1 cellular context compared by ENCODE assay signal in the genomic region with DNA sequence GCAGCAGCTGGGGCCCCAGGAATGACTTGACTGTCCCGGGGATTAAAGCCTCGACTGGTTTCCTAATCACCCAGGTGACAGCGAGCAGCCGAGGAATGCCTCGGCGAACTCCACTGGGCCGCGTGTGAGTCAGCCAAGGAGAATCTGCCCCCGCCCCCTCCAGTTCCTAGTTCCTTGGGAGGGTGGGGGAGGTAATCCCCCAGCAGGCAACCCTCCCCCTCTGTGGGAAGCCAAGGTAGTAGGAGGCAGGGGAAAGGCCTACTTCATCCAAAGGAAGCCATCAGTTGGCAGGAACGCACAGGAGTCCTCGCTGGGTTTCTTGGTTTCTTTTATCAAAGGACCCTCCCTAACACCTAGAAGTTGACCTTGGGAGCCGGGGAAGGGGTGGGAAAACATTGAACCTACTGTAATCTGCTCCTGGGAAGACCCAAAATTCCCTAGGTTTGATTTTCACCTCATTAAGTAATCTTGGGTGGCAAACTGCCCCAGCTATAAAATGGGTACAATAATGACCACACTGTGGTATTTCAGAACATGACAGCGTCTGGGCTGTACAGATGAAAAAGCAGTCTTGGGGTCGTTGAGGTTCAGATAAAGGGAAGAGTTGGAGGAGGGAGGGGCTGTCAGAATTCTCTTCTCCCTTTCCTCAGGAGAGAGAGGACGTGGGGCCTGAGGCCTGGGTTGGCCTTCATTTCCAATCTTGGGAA.
TF ChIP-seq lines count a peak whose summit lies in the region.

No MANE protein-coding gene starts in this region.

TF ChIP-seq in HepG2, 621 proteins besides CTCF, POLR2A, EP300 and RAD21:
- TF ChIP-seq, protein P1, sequence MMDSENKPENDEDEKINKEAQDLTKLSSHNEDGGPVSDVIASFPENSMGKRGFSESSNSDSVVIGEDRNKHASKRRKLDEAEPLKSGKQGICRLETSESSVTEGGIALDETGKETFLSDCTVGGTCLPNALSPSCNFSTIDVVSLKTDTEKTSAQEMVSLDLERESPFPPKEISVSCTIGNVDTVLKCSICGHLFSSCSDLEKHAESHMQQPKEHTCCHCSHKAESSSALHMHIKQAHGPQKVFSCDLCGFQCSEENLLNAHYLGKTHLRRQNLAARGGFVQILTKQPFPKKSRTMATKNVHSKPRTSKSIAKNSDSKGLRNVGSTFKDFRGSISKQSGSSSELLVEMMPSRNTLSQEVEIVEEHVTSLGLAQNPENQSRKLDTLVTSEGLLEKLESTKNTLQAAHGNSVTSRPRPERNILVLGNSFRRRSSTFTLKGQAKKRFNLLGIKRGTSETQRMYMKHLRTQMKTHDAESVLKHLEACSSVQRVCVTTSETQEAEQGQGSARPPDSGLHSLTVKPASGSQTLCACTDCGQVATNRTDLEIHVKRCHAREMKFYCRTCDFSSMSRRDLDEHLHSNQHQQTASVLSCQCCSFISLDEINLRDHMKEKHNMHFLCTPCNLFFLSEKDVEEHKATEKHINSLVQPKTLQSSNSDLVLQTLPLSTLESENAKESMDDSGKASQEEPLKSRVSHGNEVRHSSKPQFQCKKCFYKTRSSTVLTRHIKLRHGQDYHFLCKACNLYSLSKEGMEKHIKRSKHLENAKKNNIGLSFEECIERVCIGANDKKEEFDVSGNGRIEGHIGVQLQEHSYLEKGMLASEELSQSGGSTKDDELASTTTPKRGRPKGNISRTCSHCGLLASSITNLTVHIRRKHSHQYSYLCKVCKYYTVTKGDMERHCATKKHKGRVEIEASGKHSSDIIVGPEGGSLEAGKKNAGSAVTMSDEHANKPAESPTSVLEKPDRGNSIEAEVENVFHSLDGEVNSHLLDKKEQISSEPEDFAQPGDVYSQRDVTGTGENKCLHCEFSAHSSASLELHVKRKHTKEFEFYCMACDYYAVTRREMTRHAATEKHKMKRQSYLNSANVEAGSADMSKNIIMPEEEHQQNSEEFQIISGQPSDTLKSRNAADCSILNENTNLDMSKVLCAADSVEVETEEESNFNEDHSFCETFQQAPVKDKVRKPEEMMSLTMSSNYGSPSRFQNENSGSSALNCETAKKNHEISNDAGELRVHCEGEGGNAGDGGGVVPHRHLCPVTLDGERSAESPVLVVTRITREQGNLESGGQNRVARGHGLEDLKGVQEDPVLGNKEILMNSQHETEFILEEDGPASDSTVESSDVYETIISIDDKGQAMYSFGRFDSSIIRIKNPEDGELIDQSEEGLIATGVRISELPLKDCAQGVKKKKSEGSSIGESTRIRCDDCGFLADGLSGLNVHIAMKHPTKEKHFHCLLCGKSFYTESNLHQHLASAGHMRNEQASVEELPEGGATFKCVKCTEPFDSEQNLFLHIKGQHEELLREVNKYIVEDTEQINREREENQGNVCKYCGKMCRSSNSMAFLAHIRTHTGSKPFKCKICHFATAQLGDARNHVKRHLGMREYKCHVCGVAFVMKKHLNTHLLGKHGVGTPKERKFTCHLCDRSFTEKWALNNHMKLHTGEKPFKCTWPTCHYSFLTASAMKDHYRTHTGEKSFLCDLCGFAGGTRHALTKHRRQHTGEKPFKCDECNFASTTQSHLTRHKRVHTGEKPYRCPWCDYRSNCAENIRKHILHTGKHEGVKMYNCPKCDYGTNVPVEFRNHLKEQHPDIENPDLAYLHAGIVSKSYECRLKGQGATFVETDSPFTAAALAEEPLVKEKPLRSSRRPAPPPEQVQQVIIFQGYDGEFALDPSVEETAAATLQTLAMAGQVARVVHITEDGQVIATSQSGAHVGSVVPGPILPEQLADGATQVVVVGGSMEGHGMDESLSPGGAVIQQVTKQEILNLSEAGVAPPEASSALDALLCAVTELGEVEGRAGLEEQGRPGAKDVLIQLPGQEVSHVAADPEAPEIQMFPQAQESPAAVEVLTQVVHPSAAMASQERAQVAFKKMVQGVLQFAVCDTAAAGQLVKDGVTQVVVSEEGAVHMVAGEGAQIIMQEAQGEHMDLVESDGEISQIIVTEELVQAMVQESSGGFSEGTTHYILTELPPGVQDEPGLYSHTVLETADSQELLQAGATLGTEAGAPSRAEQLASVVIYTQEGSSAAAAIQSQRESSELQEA (CRISPR knock-in tag; IDR thresholded peaks at IDR 0.05; ENCODE audit: not compliant biosample characterization), result no peak
- TF ChIP-seq FIP1L1 (IDR thresholded peaks at IDR 0.05; ENCODE audit: borderline replicate concordance, insufficient read depth, low read depth, low read length) (no peak), SMARCE1 (IDR thresholded peaks at IDR 0.05; ENCODE audit: borderline replicate concordance) (no peak), PHF5A (CRISPR knock-in tag; IDR thresholded peaks at IDR 0.05; ENCODE audit: low read depth, unreplicated experiment) (no peak), NCOA2 (CRISPR knock-in tag; IDR thresholded peaks at IDR 0.05) (no peak), FOSL2 (CRISPR knock-in tag; IDR thresholded peaks at IDR 0.05) (peak; percentile 80), ZNF629 (CRISPR knock-in tag; conservative IDR thresholded peaks at IDR 0.05) (peak; percentile 79), ETV5 (CRISPR knock-in tag; IDR thresholded peaks at IDR 0.05; ENCODE audit: borderline replicate concordance) (0 out of 2 replicates have a peak, but pooled peaks have one; percentile 18), ZIK1 (CRISPR knock-in tag; IDR thresholded peaks at IDR 0.05; ENCODE audit: borderline replicate concordance, low read depth) (no peak), MYNN (CRISPR knock-in tag; IDR thresholded peaks at IDR 0.05; ENCODE audit: low read depth) (no peak), SMC3 (IDR thresholded peaks at IDR 0.05; ENCODE audit: low read length) (no peak), ZNF260 (CRISPR knock-in tag; IDR thresholded peaks at IDR 0.05; ENCODE audit: borderline replicate concordance, low read depth) (no peak), IKZF4 (CRISPR knock-in tag; IDR thresholded peaks at IDR 0.05; ENCODE audit: borderline replicate concordance, low read depth, not compliant biosample characterization) (no peak), RFXANK (CRISPR knock-in tag; IDR thresholded peaks at IDR 0.05) (no peak)
- TF ChIP-seq, protein P2, sequence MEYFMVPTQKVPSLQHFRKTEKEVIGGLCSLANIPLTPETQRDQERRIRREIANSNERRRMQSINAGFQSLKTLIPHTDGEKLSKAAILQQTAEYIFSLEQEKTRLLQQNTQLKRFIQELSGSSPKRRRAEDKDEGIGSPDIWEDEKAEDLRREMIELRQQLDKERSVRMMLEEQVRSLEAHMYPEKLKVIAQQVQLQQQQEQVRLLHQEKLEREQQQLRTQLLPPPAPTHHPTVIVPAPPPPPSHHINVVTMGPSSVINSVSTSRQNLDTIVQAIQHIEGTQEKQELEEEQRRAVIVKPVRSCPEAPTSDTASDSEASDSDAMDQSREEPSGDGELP (IDR thresholded peaks at IDR 0.05; ENCODE audit: borderline replicate concordance, low read depth), result no peak
- TF ChIP-seq, protein P3, sequence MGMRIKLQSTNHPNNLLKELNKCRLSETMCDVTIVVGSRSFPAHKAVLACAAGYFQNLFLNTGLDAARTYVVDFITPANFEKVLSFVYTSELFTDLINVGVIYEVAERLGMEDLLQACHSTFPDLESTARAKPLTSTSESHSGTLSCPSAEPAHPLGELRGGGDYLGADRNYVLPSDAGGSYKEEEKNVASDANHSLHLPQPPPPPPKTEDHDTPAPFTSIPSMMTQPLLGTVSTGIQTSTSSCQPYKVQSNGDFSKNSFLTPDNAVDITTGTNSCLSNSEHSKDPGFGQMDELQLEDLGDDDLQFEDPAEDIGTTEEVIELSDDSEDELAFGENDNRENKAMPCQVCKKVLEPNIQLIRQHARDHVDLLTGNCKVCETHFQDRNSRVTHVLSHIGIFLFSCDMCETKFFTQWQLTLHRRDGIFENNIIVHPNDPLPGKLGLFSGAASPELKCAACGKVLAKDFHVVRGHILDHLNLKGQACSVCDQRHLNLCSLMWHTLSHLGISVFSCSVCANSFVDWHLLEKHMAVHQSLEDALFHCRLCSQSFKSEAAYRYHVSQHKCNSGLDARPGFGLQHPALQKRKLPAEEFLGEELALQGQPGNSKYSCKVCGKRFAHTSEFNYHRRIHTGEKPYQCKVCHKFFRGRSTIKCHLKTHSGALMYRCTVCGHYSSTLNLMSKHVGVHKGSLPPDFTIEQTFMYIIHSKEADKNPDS (CRISPR knock-in tag; IDR thresholded peaks at IDR 0.05), result no peak
- TF ChIP-seq, protein P4, sequence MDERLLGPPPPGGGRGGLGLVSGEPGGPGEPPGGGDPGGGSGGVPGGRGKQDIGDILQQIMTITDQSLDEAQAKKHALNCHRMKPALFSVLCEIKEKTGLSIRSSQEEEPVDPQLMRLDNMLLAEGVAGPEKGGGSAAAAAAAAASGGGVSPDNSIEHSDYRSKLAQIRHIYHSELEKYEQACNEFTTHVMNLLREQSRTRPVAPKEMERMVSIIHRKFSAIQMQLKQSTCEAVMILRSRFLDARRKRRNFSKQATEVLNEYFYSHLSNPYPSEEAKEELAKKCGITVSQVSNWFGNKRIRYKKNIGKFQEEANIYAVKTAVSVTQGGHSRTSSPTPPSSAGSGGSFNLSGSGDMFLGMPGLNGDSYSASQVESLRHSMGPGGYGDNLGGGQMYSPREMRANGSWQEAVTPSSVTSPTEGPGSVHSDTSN (CRISPR knock-in tag; IDR thresholded peaks at IDR 0.05), result no peak
- TF ChIP-seq, protein P5, sequence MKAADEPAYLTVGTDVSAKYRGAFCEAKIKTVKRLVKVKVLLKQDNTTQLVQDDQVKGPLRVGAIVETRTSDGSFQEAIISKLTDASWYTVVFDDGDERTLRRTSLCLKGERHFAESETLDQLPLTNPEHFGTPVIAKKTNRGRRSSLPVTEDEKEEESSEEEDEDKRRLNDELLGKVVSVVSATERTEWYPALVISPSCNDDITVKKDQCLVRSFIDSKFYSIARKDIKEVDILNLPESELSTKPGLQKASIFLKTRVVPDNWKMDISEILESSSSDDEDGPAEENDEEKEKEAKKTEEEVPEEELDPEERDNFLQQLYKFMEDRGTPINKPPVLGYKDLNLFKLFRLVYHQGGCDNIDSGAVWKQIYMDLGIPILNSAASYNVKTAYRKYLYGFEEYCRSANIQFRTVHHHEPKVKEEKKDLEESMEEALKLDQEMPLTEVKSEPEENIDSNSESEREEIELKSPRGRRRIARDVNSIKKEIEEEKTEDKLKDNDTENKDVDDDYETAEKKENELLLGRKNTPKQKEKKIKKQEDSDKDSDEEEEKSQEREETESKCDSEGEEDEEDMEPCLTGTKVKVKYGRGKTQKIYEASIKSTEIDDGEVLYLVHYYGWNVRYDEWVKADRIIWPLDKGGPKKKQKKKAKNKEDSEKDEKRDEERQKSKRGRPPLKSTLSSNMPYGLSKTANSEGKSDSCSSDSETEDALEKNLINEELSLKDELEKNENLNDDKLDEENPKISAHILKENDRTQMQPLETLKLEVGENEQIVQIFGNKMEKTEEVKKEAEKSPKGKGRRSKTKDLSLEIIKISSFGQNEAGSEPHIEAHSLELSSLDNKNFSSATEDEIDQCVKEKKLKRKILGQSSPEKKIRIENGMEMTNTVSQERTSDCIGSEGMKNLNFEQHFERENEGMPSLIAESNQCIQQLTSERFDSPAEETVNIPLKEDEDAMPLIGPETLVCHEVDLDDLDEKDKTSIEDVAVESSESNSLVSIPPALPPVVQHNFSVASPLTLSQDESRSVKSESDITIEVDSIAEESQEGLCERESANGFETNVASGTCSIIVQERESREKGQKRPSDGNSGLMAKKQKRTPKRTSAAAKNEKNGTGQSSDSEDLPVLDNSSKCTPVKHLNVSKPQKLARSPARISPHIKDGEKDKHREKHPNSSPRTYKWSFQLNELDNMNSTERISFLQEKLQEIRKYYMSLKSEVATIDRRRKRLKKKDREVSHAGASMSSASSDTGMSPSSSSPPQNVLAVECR (CRISPR knock-in tag; IDR thresholded peaks at IDR 0.05; ENCODE audit: borderline replicate concordance), result no peak
- TF ChIP-seq, protein P6, sequence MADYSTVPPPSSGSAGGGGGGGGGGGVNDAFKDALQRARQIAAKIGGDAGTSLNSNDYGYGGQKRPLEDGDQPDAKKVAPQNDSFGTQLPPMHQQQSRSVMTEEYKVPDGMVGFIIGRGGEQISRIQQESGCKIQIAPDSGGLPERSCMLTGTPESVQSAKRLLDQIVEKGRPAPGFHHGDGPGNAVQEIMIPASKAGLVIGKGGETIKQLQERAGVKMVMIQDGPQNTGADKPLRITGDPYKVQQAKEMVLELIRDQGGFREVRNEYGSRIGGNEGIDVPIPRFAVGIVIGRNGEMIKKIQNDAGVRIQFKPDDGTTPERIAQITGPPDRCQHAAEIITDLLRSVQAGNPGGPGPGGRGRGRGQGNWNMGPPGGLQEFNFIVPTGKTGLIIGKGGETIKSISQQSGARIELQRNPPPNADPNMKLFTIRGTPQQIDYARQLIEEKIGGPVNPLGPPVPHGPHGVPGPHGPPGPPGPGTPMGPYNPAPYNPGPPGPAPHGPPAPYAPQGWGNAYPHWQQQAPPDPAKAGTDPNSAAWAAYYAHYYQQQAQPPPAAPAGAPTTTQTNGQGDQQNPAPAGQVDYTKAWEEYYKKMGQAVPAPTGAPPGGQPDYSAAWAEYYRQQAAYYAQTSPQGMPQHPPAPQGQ (CRISPR knock-in tag; IDR thresholded peaks at IDR 0.05; ENCODE audit: borderline replicate concordance), result no peak
